In the genomic region with DNA sequence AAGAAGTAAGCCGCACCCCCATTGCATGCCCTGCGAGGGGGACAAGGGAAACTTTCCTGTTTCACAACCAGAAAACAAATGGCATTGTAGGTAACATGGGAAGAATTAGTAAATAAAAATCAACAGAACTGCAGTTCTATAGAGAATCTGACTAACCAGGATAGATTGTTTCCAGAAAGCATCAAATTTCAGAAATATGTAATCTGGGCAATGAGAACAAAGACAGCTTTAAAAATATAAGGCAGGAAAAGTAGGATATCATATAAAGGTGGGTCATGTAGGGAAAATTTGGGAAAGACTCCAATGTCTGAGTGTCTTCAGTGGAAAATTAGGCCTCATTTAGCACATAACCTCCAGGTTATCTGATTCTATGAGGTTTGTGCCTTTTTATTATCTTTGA, we compare ENCODE assay signal across 24 cellular contexts. TPM values are rescaled to one million over a fixed set of nuclear protein-coding genes. Genes with fewer than 3 reads are reported as not detected.
DNase-seq lines count a peak whose midpoint lies in the region; ATAC-seq, FAIRE-seq and TF ChIP-seq lines count a peak whose summit lies in the region.
"Had no signal": no experiment of that assay in that cellular context is flagged by ENCODE, and none has a peak within 500 bp of the region (broad histone marks: within the 10 kb centered on the region; RNA-seq: fewer than 3 reads in every experiment).

No MANE protein-coding gene starts in this region.

- no peak overlapping the region for H3K4me2 ChIP-seq in GM23338
- no peak overlapping the region for H3K4me2 ChIP-seq in mesenchymal stem cell (ENCODE audit: low read length, poor library complexity, severe bottlenecking)

- no peaks in the 10 kb centered on the region for H3K9me3 ChIP-seq in RWPE2 (ENCODE audit: severe bottlenecking)
- no peaks in the 10 kb centered on the region for H3K9me3 ChIP-seq in BE2C
- no peaks in the 10 kb centered on the region for H3K9me3 ChIP-seq in mesenchymal stem cell (ENCODE audit: control insufficient read depth, low read length)

- no peaks in the 10 kb centered on the region for H3K79me2 ChIP-seq in GM23338 (replicated peaks; ENCODE audit: insufficient read depth)

- H2BK15ac ChIP-seq in mesenchymal stem cell (ENCODE audit: low read depth, poor library complexity, severe bottlenecking): no peak overlapping the region

- ATAC-seq in GM23338 (no peak), RWPE2 (ENCODE audit: low read depth) (peak; percentile 19; the same call in 1 of the 3 replicates)
- ATAC-seq: CD8-positive, alpha-beta T cell; GM12878 had no signal

- no peaks in the 10 kb centered on the region for H3K27me3 ChIP-seq in GM23338 (ENCODE audit: insufficient read depth)
- no peaks in the 10 kb centered on the region for H3K27me3 ChIP-seq in RWPE2 (ENCODE audit: insufficient read depth, poor library complexity, severe bottlenecking)
- no peaks in the 10 kb centered on the region for H3K27me3 ChIP-seq in BE2C
- no peaks in the 10 kb centered on the region for H3K27me3 ChIP-seq in mesenchymal stem cell (ENCODE audit: control insufficient read depth in 1 of 2, insufficient read depth in 1 of 2, low read length in 2 of 2)

- H3K36me3 Mint-ChIP-seq in GM23338 (ENCODE audit: low read depth) (peaks cover 2% of the 10 kb centered on the region; the same call in 2 of the 3 replicates), mesothelial cell of epicardium (no peaks in the 10 kb centered on the region)
- H3K36me3 Mint-ChIP-seq: CD4-positive, CD25-positive, alpha-beta regulatory T cell had no signal

- H4K20me1 ChIP-seq in GM23338 (replicated peaks; ENCODE audit: insufficient read depth): no peaks in the 10 kb centered on the region

- WGBS in mesenchymal stem cell: 100% methylated on average over 1 of the region's 2 CpGs

- H3K9me2 ChIP-seq in GM23338 (ENCODE audit: insufficient read depth): no peaks in the 10 kb centered on the region

- H4K91ac ChIP-seq in mesenchymal stem cell (ENCODE audit: low read length): no peak overlapping the region

- peaks cover 10% of the 10 kb centered on the region for H3K4me1 Mint-ChIP-seq in GM23338
- H3K4me1 Mint-ChIP-seq in mesothelial cell of epicardium: peaks cover 12% of the 10 kb centered on the region

- no peaks in the 10 kb centered on the region for H3F3A ChIP-seq in GM23338 (replicated peaks; ENCODE audit: low read depth)

- H3K4me3 Mint-ChIP-seq in GM23338: no peak overlapping the region
- no peak overlapping the region for H3K4me3 Mint-ChIP-seq in mesothelial cell of epicardium
- H3K4me3 Mint-ChIP-seq: CD4-positive, CD25-positive, alpha-beta regulatory T cell; CD8-positive, alpha-beta T cell had no signal

- H3K27me3 Mint-ChIP-seq in GM23338 (ENCODE audit: insufficient read depth, low read depth, poor library complexity) (peaks cover 6% of the 10 kb centered on the region), mesothelial cell of epicardium (ENCODE audit: low read depth) (no peaks in the 10 kb centered on the region)

- no peaks in the 10 kb centered on the region for H3K79me1 ChIP-seq in mesenchymal stem cell (replicated peaks; ENCODE audit: low read length, poor library complexity, severe bottlenecking)

- no peak overlapping the region for H2BK5ac ChIP-seq in mesenchymal stem cell (ENCODE audit: low read depth, low read length, poor library complexity, severe bottlenecking)

- peak overlapping the region; percentile 47; the same call in 1 of the 2 replicates for H2AFZ ChIP-seq in GM23338
- H2AFZ ChIP-seq in mesenchymal stem cell (ENCODE audit: low read depth, low read length): no peak overlapping the region

- H2BK12ac ChIP-seq in mesenchymal stem cell (ENCODE audit: low read length in 2 of 2): no peak overlapping the region

- DNase-seq in GM23338 (ENCODE audit: low spot score) (no peak), RWPE2 (ENCODE audit: low spot score) (no peak), fibroblast of gingiva (ENCODE audit: low read depth) (peak; percentile 6), mesothelial cell of epicardium (ENCODE audit: low spot score in 2 of 2, unreplicated experiment in 2 of 2) (no peak), BE2C (no peak), GM12892 (ENCODE audit: insufficient read length) (no peak), mesenchymal stem cell (no peak)
- no peak for DNase-seq in stimulated activated naive CD4-positive, alpha-beta T cell treated with Interleukin-2 at 50 U/mL for 16 hours (lab: John Stamatoyannopoulos, UW)
- DNase-seq: AML-193; C1 segment of cervical spinal cord; CD4-positive, CD25-positive, alpha-beta regulatory T cell; CD8-positive, alpha-beta T cell; DMS 273 treated with DMSO at 0.1 percent for 48 hours; DMS79; EL; GDM1; GOT3; H7; HCEC 1CT had no signal

- H3K23ac ChIP-seq in mesenchymal stem cell (ENCODE audit: low read length in 2 of 2): no peak overlapping the region

- H4K8ac ChIP-seq in mesenchymal stem cell (ENCODE audit: low read length): no peak overlapping the region

- no peak overlapping the region for H3K18ac ChIP-seq in mesenchymal stem cell (ENCODE audit: low read depth in 1 of 2, low read length in 2 of 2)

- no peak overlapping the region for H3K4me3 ChIP-seq in GM23338
- no peak overlapping the region for H3K4me3 ChIP-seq in RWPE2 (ENCODE audit: severe bottlenecking)
- no peak overlapping the region for H3K4me3 ChIP-seq in BE2C (ENCODE audit: low read depth, low read length)
- no peak overlapping the region for H3K4me3 ChIP-seq in mesenchymal stem cell (ENCODE audit: insufficient read depth in 1 of 2, low read depth in 1 of 2, low read length in 2 of 2)
- H3K4me3 ChIP-seq: GM12878 had no signal

- no peak overlapping the region for H2BK120ac ChIP-seq in mesenchymal stem cell (ENCODE audit: low read depth, low read length)

- H3K27ac ChIP-seq in GM23338 (ENCODE audit: low read depth): no peak overlapping the region
- peak overlapping the region; percentile 11 for H3K27ac ChIP-seq in RWPE2 (ENCODE audit: poor library complexity, severe bottlenecking)
- no peak overlapping the region for H3K27ac ChIP-seq in mesenchymal stem cell (ENCODE audit: low read length, poor library complexity, severe bottlenecking)
- H3K27ac ChIP-seq: 22Rv1 had no signal

- no peak overlapping the region for H3K4ac ChIP-seq in mesenchymal stem cell (ENCODE audit: low read depth in 1 of 2, low read length in 2 of 2)

- no peak overlapping the region for H3K9ac ChIP-seq in mesenchymal stem cell (ENCODE audit: low read length)

- no peaks in the 10 kb centered on the region; the same call in 1 of the 2 replicates for H3K36me3 ChIP-seq in GM23338 (ENCODE audit: insufficient read depth)
- no peaks in the 10 kb centered on the region for H3K36me3 ChIP-seq in RWPE2 (ENCODE audit: low read depth)
- H3K36me3 ChIP-seq in BE2C: no peaks in the 10 kb centered on the region
- no peaks in the 10 kb centered on the region for H3K36me3 ChIP-seq in mesenchymal stem cell (ENCODE audit: control insufficient read depth in 1 of 2, insufficient read depth in 2 of 2, low read depth in 1 of 2, low read length in 2 of 2)

- peaks cover 6% of the 10 kb centered on the region; the same call in 1 of the 2 replicates for H3K4me1 ChIP-seq in GM23338 (ENCODE audit: insufficient read depth)
- H3K4me1 ChIP-seq in RWPE2 (ENCODE audit: insufficient read depth, poor library complexity, severe bottlenecking): peaks cover 9% of the 10 kb centered on the region
- H3K4me1 ChIP-seq in BE2C: no peaks in the 10 kb centered on the region
- no peaks in the 10 kb centered on the region for H3K4me1 ChIP-seq in mesenchymal stem cell (ENCODE audit: control insufficient read depth, insufficient read depth, low read depth, low read length)

- TF ChIP-seq POLR2A in GM12892 (IDR thresholded peaks at IDR 0.05; ENCODE audit: low read depth, low read length): no peak

- H2AK5ac ChIP-seq in mesenchymal stem cell (ENCODE audit: low read length, severe bottlenecking): no peak overlapping the region

- no peak overlapping the region for H3K27ac Mint-ChIP-seq in GM23338
- peak overlapping the region; percentile 27 for H3K27ac Mint-ChIP-seq in mesothelial cell of epicardium
- H3K27ac Mint-ChIP-seq: CD4-positive, CD25-positive, alpha-beta regulatory T cell; CD8-positive, alpha-beta T cell had no signal

- no peak overlapping the region for H3K14ac ChIP-seq in mesenchymal stem cell (ENCODE audit: low read length in 2 of 2)

- TF ChIP-seq CTCF in GM23338 (conservative IDR thresholded peaks at IDR 0.05; ENCODE audit: low read depth in 2 of 2): no peak
- no peak for TF ChIP-seq CTCF in RWPE2 (IDR thresholded peaks at IDR 0.05; ENCODE audit: poor library complexity, severe bottlenecking)
- TF ChIP-seq CTCF in mesothelial cell of epicardium (IDR thresholded peaks at IDR 0.05; ENCODE audit: unreplicated experiment): no peak
- TF ChIP-seq CTCF in BE2C (IDR thresholded peaks at IDR 0.05; ENCODE audit: low read depth, low read length): no peak

- FAIRE-seq in GM12892 (lab: Jason Lieb, UNC): no peak
- FAIRE-seq: A204.1, D721Med, GM12878, GM18507 had no signal

- H3K9me3 Mint-ChIP-seq in GM23338: peaks cover 5% of the 10 kb centered on the region; the same call in 1 of the 3 replicates
- peaks cover 8% of the 10 kb centered on the region for H3K9me3 Mint-ChIP-seq in mesothelial cell of epicardium
- H3K9me3 Mint-ChIP-seq: CD8-positive, alpha-beta T cell had no signal

RNA-seq across cellular contexts. Expression of gene RANBP6, which starts 58.3 kb away (rescaled TPM):
- 23.6 and 26.4 TPM in 2 replicates for total RNA-seq in GM23338 (2014; rRNA removed; shearing (Covaris generic))
- 6.6 and 9.4 TPM in 2 replicates for polyA plus RNA-seq in GM23338 (2016; fragmentation: Nextera tagmentation; extraction: Ambion mirVana)
- 20.5 to 22.0 TPM (median 20.5 TPM) in 3 replicates for total RNA-seq in mesothelial cell of epicardium
- 24.0 TPM for polyA plus RNA-seq in BE2C (2012; ENCODE audit: insufficient read depth, insufficient read length, low read depth)
- 16.8 TPM for polyA plus RNA-seq in GM12892 (2012; ENCODE audit: missing spikeins)
- polyA plus RNA-seq in mesenchymal stem cell (2013, experiment 1 of 2): 10.3 TPM
- polyA plus RNA-seq in mesenchymal stem cell (2013, experiment 2 of 2): 10.8 TPM
